Comparison of ENCODE assay signal across 28 cellular contexts in the genomic region with DNA sequence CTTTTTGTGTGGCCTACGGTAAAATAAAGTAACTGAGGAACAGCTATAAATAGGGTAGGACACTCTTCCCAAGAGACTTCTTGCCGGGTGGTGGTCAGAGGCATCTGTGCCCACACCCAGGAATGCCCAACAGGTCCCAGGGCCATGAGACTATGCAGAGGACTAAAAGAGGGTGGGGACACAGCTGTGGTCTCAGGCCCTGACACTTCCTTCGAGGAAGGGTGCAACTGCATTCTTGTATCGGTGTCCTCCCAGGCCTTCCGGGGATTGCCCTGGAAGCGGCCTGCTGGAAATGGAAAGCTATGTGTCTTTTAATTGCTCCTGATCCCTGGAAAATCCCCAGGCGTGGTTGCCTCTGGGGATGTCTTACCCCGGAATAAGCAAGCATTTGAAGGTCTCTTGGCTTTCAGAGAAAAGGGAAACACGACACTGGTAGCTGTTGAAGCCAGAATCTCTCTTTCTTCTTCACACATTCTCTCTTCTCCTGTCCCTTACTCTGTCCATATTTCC.
"Had no signal": no experiment of that assay in that cellular context is flagged by ENCODE, and none has a peak within 500 bp of the region (broad histone marks: within the 10 kb centered on the region; RNA-seq: fewer than 3 reads in every experiment).

No MANE protein-coding gene starts in this region.

- H3K4me1 ChIP-seq: ascending aorta, breast epithelium, colonic mucosa, esophagus squamous epithelium, gastroesophageal sphincter had no signal

- H3K27me3 ChIP-seq: ascending aorta, breast epithelium, cardiac muscle cell, colonic mucosa, esophagus squamous epithelium, gastroesophageal sphincter had no signal

- H3K27ac ChIP-seq: ascending aorta, breast epithelium, cardiac muscle cell, colonic mucosa, epithelial cell of prostate, esophagus squamous epithelium, gastroesophageal sphincter had no signal

- DNase-seq: activated CD4-positive, alpha-beta T cell treated with anti-CD3 and anti-CD28 coated beads for 4 hours; activated CD4-positive, alpha-beta T cell treated with anti-CD3 and anti-CD28 coated beads, Interleukin-2, amount 10 ng/mL, durations not matched to agents 7 days and 5 days; activated CD4-positive, alpha-beta T cell treated with anti-CD3 and anti-CD28 coated beads, Interleukin-2, amount 50 U/mL, for 4 hours; activated CD4-positive, CD25-positive, alpha-beta regulatory T cell; activated CD4-positive, CD25-positive, alpha-beta regulatory T cell treated with anti-CD3 and anti-CD28 coated beads, Interleukin-2, amount 50 U/mL, for 72 hours; activated CD8-positive, alpha-beta memory T cell treated with anti-CD3 and anti-CD28 coated beads for 24 hours; activated CD8-positive, alpha-beta T cell treated with anti-CD3 and anti-CD28 coated beads for 36 hours; activated effector memory CD4-positive, alpha-beta T cell treated with Interleukin-2 at 50 U/mL for 16 hours; activated gamma-delta T cell treated with Interleukin-2 at 50 U/mL for 16 hours; activated naive CD4-positive, alpha-beta T cell treated with Interleukin-2 at 50 U/mL for 16 hours; activated naive CD8-positive, alpha-beta T cell treated with anti-CD3 and anti-CD28 coated beads for 36 hours; activated naive CD8-positive, alpha-beta T cell treated with anti-CD3 and anti-CD28 coated beads, Interleukin-2, amount 50 U/mL, for 24 hours; activated T-cell treated with anti-CD3 and anti-CD28 coated beads, Interleukin-2, amount 50 U/mL, for 4 hours; central memory CD4-positive, alpha-beta T cell; cerebellar nuclear complex; colonic mucosa; effector CD8-positive, alpha-beta T cell; esophagus squamous epithelium; foreskin melanocyte; T-helper 2 cell had no signal

- ATAC-seq: activated CD8-positive, alpha-beta T cell treated with anti-CD3 and anti-CD28 coated beads for 36 hours; activated naive CD8-positive, alpha-beta T cell treated with anti-CD3 and anti-CD28 coated beads, Interleukin-2, amount 50 U/mL, for 24 hours; activated T-cell treated with anti-CD3 and anti-CD28 coated beads, Interleukin-2, amount 50 U/mL, for 4 hours; activated T-helper 17 cell treated with anti-CD3 and anti-CD28 coated beads, Interleukin-2, amount 50 U/mL, for 72 hours; gastroesophageal sphincter had no signal

- H3K4me1 Mint-ChIP-seq: activated CD4-positive, alpha-beta T cell treated with anti-CD3 and anti-CD28 coated beads, Interleukin-2, amount 10 ng/mL, durations not matched to agents 7 days and 5 days; activated naive CD4-positive, alpha-beta T cell treated with anti-CD3 and anti-CD28 coated beads, Interleukin-2, amount 50 U/mL, for 24 hours; activated naive CD8-positive, alpha-beta T cell treated with anti-CD3 and anti-CD28 coated beads for 36 hours; activated naive CD8-positive, alpha-beta T cell treated with anti-CD3 and anti-CD28 coated beads, Interleukin-2, amount 50 U/mL, for 24 hours; activated T-helper 17 cell treated with anti-CD3 and anti-CD28 coated beads, Interleukin-2, amount 50 U/mL, for 72 hours had no signal

- H3K36me3 Mint-ChIP-seq: activated naive CD4-positive, alpha-beta T cell treated with anti-CD3 and anti-CD28 coated beads, Interleukin-2, amount 50 U/mL, for 24 hours; activated naive CD8-positive, alpha-beta T cell treated with anti-CD3 and anti-CD28 coated beads for 36 hours; brain had no signal

- H3K27ac Mint-ChIP-seq: activated CD4-positive, alpha-beta T cell treated with anti-CD3 and anti-CD28 coated beads, Interleukin-2, amount 10 ng/mL, durations not matched to agents 7 days and 5 days; activated CD8-positive, alpha-beta T cell treated with anti-CD3 and anti-CD28 coated beads for 36 hours; activated naive CD4-positive, alpha-beta T cell treated with anti-CD3 and anti-CD28 coated beads, Interleukin-2, amount 50 U/mL, for 24 hours; activated naive CD8-positive, alpha-beta T cell treated with anti-CD3 and anti-CD28 coated beads for 36 hours; activated naive CD8-positive, alpha-beta T cell treated with anti-CD3 and anti-CD28 coated beads, Interleukin-2, amount 50 U/mL, for 24 hours; activated T-helper 17 cell treated with anti-CD3 and anti-CD28 coated beads, Interleukin-2, amount 50 U/mL, for 72 hours had no signal

- H3K36me3 ChIP-seq: ascending aorta, breast epithelium, cardiac muscle cell, colonic mucosa, esophagus squamous epithelium, gastroesophageal sphincter had no signal

- H3K9me3 Mint-ChIP-seq: activated naive CD8-positive, alpha-beta T cell treated with anti-CD3 and anti-CD28 coated beads for 36 hours had no signal

- H3K27me3 Mint-ChIP-seq: activated CD4-positive, alpha-beta T cell treated with anti-CD3 and anti-CD28 coated beads, Interleukin-2, amount 10 ng/mL, durations not matched to agents 7 days and 5 days; activated CD8-positive, alpha-beta T cell treated with anti-CD3 and anti-CD28 coated beads for 36 hours; activated naive CD8-positive, alpha-beta T cell treated with anti-CD3 and anti-CD28 coated beads, Interleukin-2, amount 50 U/mL, for 24 hours; activated T-helper 17 cell treated with anti-CD3 and anti-CD28 coated beads, Interleukin-2, amount 50 U/mL, for 72 hours had no signal

- H3K4me3 ChIP-seq: ascending aorta, breast epithelium, cardiac muscle cell, colonic mucosa, esophagus squamous epithelium, gastroesophageal sphincter had no signal

- H3K9me3 ChIP-seq: ascending aorta, colonic mucosa, esophagus squamous epithelium, gastroesophageal sphincter had no signal

- H3K4me3 Mint-ChIP-seq: activated CD4-positive, alpha-beta T cell treated with anti-CD3 and anti-CD28 coated beads, Interleukin-2, amount 10 ng/mL, durations not matched to agents 7 days and 5 days; activated CD8-positive, alpha-beta T cell treated with anti-CD3 and anti-CD28 coated beads for 36 hours; activated naive CD4-positive, alpha-beta T cell treated with anti-CD3 and anti-CD28 coated beads, Interleukin-2, amount 50 U/mL, for 24 hours; activated naive CD8-positive, alpha-beta T cell treated with anti-CD3 and anti-CD28 coated beads for 36 hours; activated naive CD8-positive, alpha-beta T cell treated with anti-CD3 and anti-CD28 coated beads, Interleukin-2, amount 50 U/mL, for 24 hours; activated T-cell treated with anti-CD3 and anti-CD28 coated beads, Interleukin-2, amount 50 U/mL, for 4 hours; activated T-helper 17 cell treated with anti-CD3 and anti-CD28 coated beads, Interleukin-2, amount 50 U/mL, for 72 hours; brain had no signal
